In genomic region chr1:160127381-160127780, GRCh38 we compare ENCODE assay signal across 17 cellular contexts. TPM values are rescaled to one million over a fixed set of nuclear protein-coding genes. Genes with fewer than 3 reads are reported as not detected.
A peak's percentile ranks its signal among the peaks of the same experiment; 100 is the strongest.
DNase-seq lines count a peak whose midpoint lies in the region; ATAC-seq, FAIRE-seq and TF ChIP-seq lines count a peak whose summit lies in the region.
"Had no signal": no experiment of that assay in that cellular context is flagged by ENCODE, and none has a peak within 500 bp of the region (broad histone marks: within the 10 kb centered on the region; RNA-seq: fewer than 3 reads in every experiment).

No MANE protein-coding gene starts in this region.

- H3K36me3 ChIP-seq in GM23248 (ENCODE audit: low read depth) (no peaks in the 10 kb centered on the region), ascending aorta (peaks cover 32 to 79% of the 10 kb centered on the region in 2 donors), kidney (ENCODE audit: control insufficient read depth in 1 of 2, insufficient read depth in 2 of 2, low read length in 2 of 2) (no peaks in the 10 kb centered on the region), spleen (no peaks in the 10 kb centered on the region)

- H3K4me1 Mint-ChIP-seq in activated T-cell treated with anti-CD3 and anti-CD28 coated beads, Interleukin-2, amount 50 U/mL, for 4 hours (ENCODE audit: low read depth), result no peaks in the 10 kb centered on the region
- H3K4me1 Mint-ChIP-seq in mesothelial cell of epicardium, result peaks cover 5% of the 10 kb centered on the region
- H3K4me1 Mint-ChIP-seq: CD4-positive, CD25-positive, alpha-beta regulatory T cell had no signal

- H3K4me1 ChIP-seq in GM23248 (ENCODE audit: insufficient read depth) (peaks cover 44% of the 10 kb centered on the region), ascending aorta (peaks cover 6 to 32% of the 10 kb centered on the region in 2 donors), kidney (ENCODE audit: control insufficient read depth in 1 of 2, insufficient read depth in 1 of 2, low read depth in 1 of 2, low read length in 2 of 2) (no peaks in the 10 kb centered on the region), spleen (no peaks in the 10 kb centered on the region)

- no peak overlapping the region for H3K27ac ChIP-seq in GM23248
- peak overlapping the region; percentile 10 to 58 for H3K27ac ChIP-seq in ascending aorta
- H3K27ac ChIP-seq in kidney (ENCODE audit: low read depth in 2 of 2, low read length in 2 of 2), result no peak overlapping the region
- H3K27ac ChIP-seq in spleen, result no peak overlapping the region

- H3K27me3 ChIP-seq in GM23248 (replicated peaks; ENCODE audit: insufficient read depth) (no peaks in the 10 kb centered on the region), ascending aorta (no peaks in the 10 kb centered on the region), spleen (replicated peaks in 1 of 7) (no peaks in the 10 kb centered on the region)

- H3K27me3 Mint-ChIP-seq in activated T-cell treated with anti-CD3 and anti-CD28 coated beads, Interleukin-2, amount 50 U/mL, for 4 hours (ENCODE audit: low read depth), result peaks cover 11% of the 10 kb centered on the region
- H3K27me3 Mint-ChIP-seq in mesothelial cell of epicardium (ENCODE audit: low read depth), result peaks cover 11% of the 10 kb centered on the region
- H3K27me3 Mint-ChIP-seq: CD4-positive, CD25-positive, alpha-beta regulatory T cell had no signal

- WGBS in GM23248 (ENCODE audit: low coverage in 1 of 2, low lambda C conversion rate in 2 of 2, missing lambda C conversion rate in 2 of 2), 2 experiments, result 92 to 93% methylated on average over 8 to 9 of the region's 9 CpGs
- 89 to 98% (median 92%) methylated on average over 5 to 9 of the region's 9 CpGs for WGBS in spleen, 5 donors

- H3K4me3 ChIP-seq in GM23248, result no peak overlapping the region
- H3K4me3 ChIP-seq in ascending aorta, result no peak overlapping the region
- H3K4me3 ChIP-seq in kidney (ENCODE audit: low read length in 2 of 2), result no peak overlapping the region
- H3K4me3 ChIP-seq in spleen, result no peak overlapping the region

- peak overlapping the region; percentile 30 for H3K4me2 ChIP-seq in GM23248 (ENCODE audit: unreplicated experiment)

- no peak overlapping the region for H3K4me3 Mint-ChIP-seq in activated T-cell treated with anti-CD3 and anti-CD28 coated beads, Interleukin-2, amount 50 U/mL, for 4 hours
- H3K4me3 Mint-ChIP-seq in mesothelial cell of epicardium, result no peak overlapping the region
- H3K4me3 Mint-ChIP-seq: CD4-positive, CD25-positive, alpha-beta regulatory T cell had no signal

- no peaks in the 10 kb centered on the region for H3K36me3 Mint-ChIP-seq in activated T-cell treated with anti-CD3 and anti-CD28 coated beads, Interleukin-2, amount 50 U/mL, for 4 hours (ENCODE audit: insufficient read depth)
- H3K36me3 Mint-ChIP-seq in mesothelial cell of epicardium, result no peaks in the 10 kb centered on the region
- H3K36me3 Mint-ChIP-seq: CD4-positive, CD25-positive, alpha-beta regulatory T cell had no signal

- H3K9ac ChIP-seq in GM23248 (no peak overlapping the region), kidney (ENCODE audit: low read length in 2 of 2) (no peak overlapping the region)

- ATAC-seq in activated T-cell treated with anti-CD3 and anti-CD28 coated beads, Interleukin-2, amount 50 U/mL, for 4 hours, result no peak
- ATAC-seq in HG02885 (IDR thresholded peaks at IDR 0.05; ENCODE audit: poor library complexity, unreplicated experiment), result no peak

- H3K79me2 ChIP-seq in GM23248 (ENCODE audit: insufficient read depth), result no peaks in the 10 kb centered on the region

- in situ Hi-C loops in GM23248 (cut with MboI), result no loop called here

- POLR2A ChIA-PET in HEK293T (lab: Yijun Ruan, JAX), result no interaction called here

- CTCF ChIA-PET in HEK293T (lab: Yijun Ruan, JAX), result interaction anchor here (0.6 kb wide), 1 partner anchor 337 kb away, joined by 3 read pairs; no protein-coding TSS in a partner anchor

- no peak for TF ChIP-seq CTCF in ascending aorta (IDR thresholded peaks at IDR 0.05)
- TF ChIP-seq CTCF in kidney (IDR thresholded peaks at IDR 0.05; ENCODE audit: borderline replicate concordance, extremely low read depth, insufficient read depth), result no peak
- no peak for TF ChIP-seq CTCF in spleen (IDR thresholded peaks at IDR 0.05 in 8 of 11, conservative IDR thresholded peaks at IDR 0.05 in 3 of 11)
- TF ChIP-seq CTCF in mesothelial cell of epicardium (IDR thresholded peaks at IDR 0.05; ENCODE audit: unreplicated experiment), result no peak

- no peak for TF ChIP-seq POLR2A in spleen (IDR thresholded peaks at IDR 0.05)

- H3K9me3 Mint-ChIP-seq in activated T-cell treated with anti-CD3 and anti-CD28 coated beads, Interleukin-2, amount 50 U/mL, for 4 hours, result no peaks in the 10 kb centered on the region
- no peaks in the 10 kb centered on the region for H3K9me3 Mint-ChIP-seq in mesothelial cell of epicardium
- H3K9me3 Mint-ChIP-seq: CD4-positive, CD25-positive, alpha-beta regulatory T cell had no signal

- no peak overlapping the region for H2AFZ ChIP-seq in GM23248

- intact Hi-C loops in ascending aorta (cut with DNase I), result no loop called here
- intact Hi-C loops in kidney (cut with DNase I), result no loop called here
- intact Hi-C loops in spleen (cut with DNase I; ENCODE audit: low total_unique reads), result no loop called here

- H3K27ac Mint-ChIP-seq in mesothelial cell of epicardium, result no peak overlapping the region
- H3K27ac Mint-ChIP-seq: CD4-positive, CD25-positive, alpha-beta regulatory T cell had no signal

- no peaks in the 10 kb centered on the region for H3K9me2 ChIP-seq in GM23248 (ENCODE audit: insufficient read depth)

- no peaks in the 10 kb centered on the region for H4K20me1 ChIP-seq in GM23248 (ENCODE audit: insufficient read depth)

- no peak for FAIRE-seq in kidney (lab: Jason Lieb, UNC)
- FAIRE-seq: GM18507 had no signal

- H3K9me3 ChIP-seq in GM23248 (ENCODE audit: low read depth) (no peaks in the 10 kb centered on the region), ascending aorta (no peaks in the 10 kb centered on the region), kidney (ENCODE audit: control insufficient read depth in 1 of 2, low read length in 2 of 2) (no peaks in the 10 kb centered on the region), spleen (no peaks in the 10 kb centered on the region)

- H3F3A ChIP-seq in GM23248 (ENCODE audit: insufficient read depth), result peaks cover 11% of the 10 kb centered on the region

- DNase-seq in GM23248 (no peak), ascending aorta (ENCODE audit: low spot score in 2 of 2) (no peak), kidney (peak; percentile 33), spleen (peak; percentile 35), HEK293T (ENCODE audit: extremely low spot score) (no peak), mesothelial cell of epicardium (ENCODE audit: low spot score in 2 of 2, unreplicated experiment in 2 of 2) (no peak)
- DNase-seq in activated T-cell treated with anti-CD3 and anti-CD28 coated beads, Interleukin-2, amount 50 U/mL, for 4 hours, result no peak
- DNase-seq: AML-193; Calu3; CD4-positive, CD25-positive, alpha-beta regulatory T cell; MM.1S; NCI-H1105; NCI-H187; NCI-H446 treated with DMSO at 0.1 percent for 48 hours; NCI-H774 had no signal

TF ChIP-seq in HEK293T, 16 proteins besides CTCF, POLR2A, EP300 and RAD21 (continues in another document):
- no peak for TF ChIP-seq SP1 (IDR thresholded peaks at IDR 0.05)

RNA-seq across cellular contexts. Expression of gene ATP1A2, which starts 11.8 kb away (rescaled TPM):
- 0.11 and 0.13 TPM in 2 replicates for total RNA-seq in GM23248 (2014; rRNA removed; shearing (Covaris generic))
- 0.14 and 0.30 TPM in 2 replicates for polyA plus RNA-seq in GM23248 (2016; fragmentation: Nextera tagmentation; extraction: Ambion mirVana)
- 316 TPM for total RNA-seq in ascending aorta
- total RNA-seq in kidney, result 4.1 TPM
- polyA plus RNA-seq in kidney (ENCODE audit: insufficient read depth, low read depth, low replicate concordance), result 5.5 TPM
- total RNA-seq in spleen, result 10 to 100 TPM in 1 of 7 donors, 1 to 10 TPM in 3, under 1 TPM in 3; 0.20 to 19.1 (median 1.1) TPM
- polyA plus RNA-seq in spleen, result 1 to 10 TPM in 1 of 3 donors, under 1 TPM in 2; 0.13 to 1.7 (median 0.27) TPM
- total RNA-seq in activated T-cell treated with anti-CD3 and anti-CD28 coated beads, Interleukin-2, amount 50 U/mL, for 4 hours, result not detected
- 0.54 to 0.76 TPM (median 0.64 TPM) in 3 replicates for total RNA-seq in mesothelial cell of epicardium
- total RNA-seq: Calu3; CD4-positive, CD25-positive, alpha-beta regulatory T cell had no signal
- polyA plus RNA-seq: CD4-positive, CD25-positive, alpha-beta regulatory T cell had no signal

RNA-seq across cellular contexts. Expression of gene ATP1A4, which starts 24.0 kb away (rescaled TPM):
- not detected in 2 replicates for total RNA-seq in GM23248 (2014; rRNA removed; shearing (Covaris generic))
- polyA plus RNA-seq in GM23248 (2016; fragmentation: Nextera tagmentation; extraction: Ambion mirVana) (not detected in 2 replicates), kidney (ENCODE audit: insufficient read depth, low read depth, low replicate concordance) (not detected), spleen (1 to 10 TPM in 1 of 3 donors, under 1 TPM in 2; 0.85 to 2.3 (median 0.93) TPM)
- total RNA-seq in ascending aorta (not detected), kidney (0.19 TPM), spleen (1 to 10 TPM in 2 of 7 donors, under 1 TPM in 3, not detected in 2; 0.70 to 2.9 (median 0.97) TPM), mesothelial cell of epicardium (0.29 to 0.38 TPM (median 0.33 TPM) in 3 replicates)
- not detected for total RNA-seq in activated T-cell treated with anti-CD3 and anti-CD28 coated beads, Interleukin-2, amount 50 U/mL, for 4 hours
- total RNA-seq: Calu3; CD4-positive, CD25-positive, alpha-beta regulatory T cell had no signal
- polyA plus RNA-seq: CD4-positive, CD25-positive, alpha-beta regulatory T cell had no signal

RNA-seq across cellular contexts. Expression of gene IGSF8, which starts 29.0 kb away (rescaled TPM):
- 43.3 and 52.2 TPM in 2 replicates for total RNA-seq in GM23248 (2014; rRNA removed; shearing (Covaris generic))
- 32.9 and 34.6 TPM in 2 replicates for polyA plus RNA-seq in GM23248 (2016; fragmentation: Nextera tagmentation; extraction: Ambion mirVana)
- total RNA-seq in ascending aorta, result 37.9 TPM
- total RNA-seq in kidney, result 40.9 TPM
- 47.0 TPM for polyA plus RNA-seq in kidney (ENCODE audit: insufficient read depth, low read depth, low replicate concordance)
- 10 to 100 TPM; 16.8 to 28.9 (median 25.3) TPM for total RNA-seq in spleen
- 10 to 100 TPM; 15.6 to 23.1 (median 16.1) TPM for polyA plus RNA-seq in spleen
- total RNA-seq in activated T-cell treated with anti-CD3 and anti-CD28 coated beads, Interleukin-2, amount 50 U/mL, for 4 hours, result 10 to 100 TPM; 30.5 to 45.7 (median 43.1) TPM
- total RNA-seq in mesothelial cell of epicardium, result 32.3 to 36.3 TPM (median 33.2 TPM) in 3 replicates

RNA-seq across cellular contexts. Expression of gene KCNJ9, which starts 46.0 kb away (rescaled TPM):
- total RNA-seq in GM23248 (2014; rRNA removed; shearing (Covaris generic)), result 0.13 TPM in 1 of 2 replicates, not detected in the other
- polyA plus RNA-seq in GM23248 (2016; fragmentation: Nextera tagmentation; extraction: Ambion mirVana), result not detected in 2 replicates
- total RNA-seq in ascending aorta, result 1.2 TPM
- total RNA-seq in kidney, result not detected
- polyA plus RNA-seq in kidney (ENCODE audit: insufficient read depth, low read depth, low replicate concordance), result 0.09 TPM
- total RNA-seq in spleen, result not detected
- not detected for polyA plus RNA-seq in spleen
- not detected for total RNA-seq in activated T-cell treated with anti-CD3 and anti-CD28 coated beads, Interleukin-2, amount 50 U/mL, for 4 hours
- total RNA-seq in mesothelial cell of epicardium, result 0.07 to 0.09 TPM in 2 of 3 replicates, not detected in the other
- total RNA-seq: Calu3; CD4-positive, CD25-positive, alpha-beta regulatory T cell had no signal

RNA-seq across cellular contexts. Expression of gene KCNJ10, which starts 57.4 kb away (rescaled TPM):
- not detected in 2 replicates for total RNA-seq in GM23248 (2014; rRNA removed; shearing (Covaris generic))
- polyA plus RNA-seq in GM23248 (2016; fragmentation: Nextera tagmentation; extraction: Ambion mirVana) (not detected in 2 replicates), kidney (ENCODE audit: insufficient read depth, low read depth, low replicate concordance) (57.6 TPM), spleen (1 to 10 TPM; 3.7 to 3.9 (median 3.8) TPM)
- total RNA-seq in ascending aorta (not detected), kidney (4.9 TPM), spleen (10 to 100 TPM in 5 of 7 donors, 1 to 10 TPM in 2; 6.5 to 30.8 (median 23.9) TPM), mesothelial cell of epicardium (0.14 to 0.27 TPM (median 0.22 TPM) in 3 replicates)
- total RNA-seq in activated T-cell treated with anti-CD3 and anti-CD28 coated beads, Interleukin-2, amount 50 U/mL, for 4 hours, result under 1 TPM in 1 of 3 donors, not detected in 2; 0.32 TPM
- total RNA-seq: Calu3; CD4-positive, CD25-positive, alpha-beta regulatory T cell had no signal
- polyA plus RNA-seq: CD4-positive, CD25-positive, alpha-beta regulatory T cell had no signal

Comparison
In these comparisons a context has a peak if more than half of its experiments do, and no peak if none do; other contexts are left out.
1. DNase-seq: peak in kidney (single experiment) and spleen (single experiment); none in GM23248 (single experiment), ascending aorta (0 of 2), activated T-cell treated with anti-CD3 and anti-CD28 coated beads, Interleukin-2, amount 50 U/mL, for 4 hours (single experiment), HEK293T (single experiment) and mesothelial cell of epicardium (0 of 2).
2. H3K27ac ChIP-seq: peak in ascending aorta (2 of 2); none in GM23248 (single experiment), kidney (0 of 2) and spleen (0 of 8).
3. RNA of gene ATP1A2, which starts 11.8 kb away (total RNA-seq): 316 TPM in ascending aorta (single experiment); 4.1 TPM in kidney (single experiment), 0.20 to 19.1 TPM in spleen, 0.54 to 0.76 TPM in mesothelial cell of epicardium, 0.11 to 0.13 TPM in GM23248 and not detected in activated T-cell treated with anti-CD3 and anti-CD28 coated beads, Interleukin-2, amount 50 U/mL, for 4 hours; every median in the first group is over 10 times any median in the second.